8 cellular contexts compared by ENCODE assay signal in genomic region chr1:108590947-108591346, GRCh38. TPM values are rescaled to one million over a fixed set of nuclear protein-coding genes. Genes with fewer than 3 reads are reported as not detected.
DNase-seq lines count a peak whose midpoint lies in the region; ATAC-seq and TF ChIP-seq lines count a peak whose summit lies in the region.

No MANE protein-coding gene starts in this region.

- no peak for TF ChIP-seq POLR2A in esophagus squamous epithelium (IDR thresholded peaks at IDR 0.05)

- H3K4me3 ChIP-seq in esophagus squamous epithelium = peak overlapping the region in 1 of 4 donors; percentile 27

- H3K27ac ChIP-seq in esophagus squamous epithelium = peak overlapping the region; percentile 4 to 78 (median 68)

- intact Hi-C loops in esophagus squamous epithelium (cut with DNase I) = no loop called here

- no peaks in the 10 kb centered on the region for H3K9me3 ChIP-seq in esophagus squamous epithelium

- ATAC-seq in HG03469 (IDR thresholded peaks at IDR 0.05; ENCODE audit: unreplicated experiment) = no peak

- no peaks in the 10 kb centered on the region for H3K36me3 ChIP-seq in esophagus squamous epithelium

- 3 to 6% methylated on average over 4 of the region's 4 CpGs for WGBS in esophagus squamous epithelium, 2 donors

- no peaks in the 10 kb centered on the region for H3K27me3 ChIP-seq in esophagus squamous epithelium

- H3K4me1 ChIP-seq in esophagus squamous epithelium = peaks cover 10 to 50% (median 16%) of the 10 kb centered on the region in 3 donors

- DNase-seq in EL (peak; percentile 76), RPMI7951 (ENCODE audit: low read depth) (peak; percentile 94), esophagus squamous epithelium (lab: John Stamatoyannopoulos, UW) (no peak), pulmonary artery endothelial cell (ENCODE audit: low read depth, low spot score) (peak; percentile 95), anterior cingulate cortex (lab: John Stamatoyannopoulos, UW) (no peak), HuH-7.5 (ENCODE audit: low spot score) (no peak), UCSD-AML1 (lab: John Stamatoyannopoulos, UW; ENCODE audit: unreplicated experiment) (no peak)

- no peak for TF ChIP-seq CTCF in esophagus squamous epithelium (IDR thresholded peaks at IDR 0.05)

RNA-seq across cellular contexts. Expression of gene EEIG2, which starts 31.0 kb away (rescaled TPM):
- 40.5 and 47.8 TPM in 2 replicates for total RNA-seq in RPMI7951 (2014; rRNA removed; shearing (Covaris generic))
- 1 to 10 TPM; 3.9 to 9.7 (median 5.7) TPM for total RNA-seq in esophagus squamous epithelium
- 4.3 TPM in 2 replicates for total RNA-seq in pulmonary artery endothelial cell

Comparison
In these comparisons a context has a peak if more than half of its experiments do, and no peak if none do; other contexts are left out.
1. DNase-seq: peak in EL (single experiment), RPMI7951 (single experiment) and pulmonary artery endothelial cell (single experiment); none in esophagus squamous epithelium (single experiment), anterior cingulate cortex (0 of 58), HuH-7.5 (single experiment) and UCSD-AML1 (single experiment).